Comparison of ENCODE assay signal across 27 cellular contexts in the genomic region with DNA sequence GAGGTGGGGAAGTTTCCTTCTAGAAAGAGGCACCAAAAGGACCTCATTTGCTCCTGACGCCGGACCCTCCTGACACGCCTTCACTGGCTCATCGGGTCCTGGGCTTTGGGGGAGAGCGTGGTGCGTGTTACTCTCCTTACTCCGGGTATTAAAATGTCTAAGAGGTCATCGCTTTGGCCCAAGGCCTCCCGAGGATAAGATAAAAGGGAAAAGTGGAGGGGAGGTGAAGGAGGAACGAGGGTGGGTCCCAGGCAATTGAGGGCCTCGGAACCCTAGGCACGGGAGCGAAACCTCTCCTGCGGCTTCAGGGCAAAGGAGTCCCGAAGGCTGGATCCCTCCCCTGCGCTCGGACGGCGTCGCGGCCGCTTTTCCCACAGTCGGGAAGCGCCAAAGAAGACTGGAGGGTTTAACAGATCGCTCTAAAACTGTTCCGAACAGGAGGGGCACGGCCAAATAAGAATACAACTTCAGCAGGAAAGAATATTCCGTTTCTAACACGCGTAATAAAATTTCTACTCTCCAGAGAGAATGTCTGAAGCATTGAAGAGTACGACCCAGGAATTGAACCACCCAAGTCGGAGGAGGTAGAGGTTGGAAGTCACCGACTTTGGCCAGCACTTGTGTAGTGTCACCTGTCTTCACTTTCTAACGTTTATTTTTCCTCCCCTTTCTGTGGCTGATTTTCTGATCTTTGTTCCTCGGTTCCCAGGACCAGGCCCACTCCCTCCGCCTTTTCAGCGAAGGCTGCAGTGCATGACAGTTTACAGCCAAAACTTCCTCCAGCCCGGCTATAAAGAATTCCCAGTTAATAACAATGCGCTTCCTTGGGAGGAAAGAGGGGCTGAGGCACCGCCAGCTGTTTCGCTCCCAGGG. TPM values are rescaled to one million over a fixed set of nuclear protein-coding genes. Genes with fewer than 3 reads are reported as not detected.
A peak's percentile ranks its signal among the peaks of the same experiment; 100 is the strongest.
DNase-seq lines count a peak whose midpoint lies in the region; ATAC-seq, FAIRE-seq and TF ChIP-seq lines count a peak whose summit lies in the region.
"Had no signal": no experiment of that assay in that cellular context is flagged by ENCODE, and none has a peak within 500 bp of the region (broad histone marks: within the 10 kb centered on the region; RNA-seq: fewer than 3 reads in every experiment).

No MANE protein-coding gene starts in this region.

- 51% methylated on average over 41 of the region's 41 CpGs for WGBS in GM12878 (ENCODE audit: insufficient coverage, insufficient replicate concordance, low lambda C conversion rate, missing lambda C conversion rate)
- WGBS in right cardiac atrium = 12% methylated on average over 41 of the region's 41 CpGs

- no peak for TF ChIP-seq CTCF in GM12878 (IDR thresholded peaks at IDR 0.05 in 2 of 3, conservative IDR thresholded peaks at IDR 0.05 in 1 of 3; ENCODE audit: control insufficient read depth in 2 of 3, extremely low read depth in 1 of 3, insufficient read depth in 1 of 3, low read depth in 3 of 3, low read length in 3 of 3)

- peaks cover 7% of the 10 kb centered on the region for H3K4me1 Mint-ChIP-seq in activated naive CD4-positive, alpha-beta T cell treated with anti-CD3 and anti-CD28 coated beads for 36 hours (ENCODE audit: low read depth)

- FAIRE-seq in GM12878 (lab: Jason Lieb, UNC) = no peak

- no peak for DNase-seq in activated naive CD4-positive, alpha-beta T cell treated with anti-CD3 and anti-CD28 coated beads for 36 hours
- DNase-seq in activated naive CD4-positive, alpha-beta T cell treated with anti-CD3 and anti-CD28 coated beads, Interleukin-2, amount 50 U/mL, for 16 hours = no peak
- DNase-seq in GM12878 (ENCODE audit: low read depth, low spot score) = no peak
- peak; percentile 43 for DNase-seq in retina
- DNase-seq in foreskin melanocyte = no peak
- DNase-seq in right cardiac atrium = no peak
- DNase-seq: activated CD4-positive, alpha-beta T cell treated with anti-CD3 and anti-CD28 coated beads, Interleukin-2, amount 50 U/mL, for 1 hour; activated effector memory CD4-positive, alpha-beta T cell treated with Interleukin-2 at 50 U/mL for 16 hours; amniotic stem cell; DND-41; foreskin keratinocyte; left cardiac atrium; MV-4-11; NCI-H1694; NCI-H774; nucleus accumbens; SHP77 treated with DMSO at 0.1 percent for 48 hours; stimulated activated CD4-positive, alpha-beta T cell treated with anti-CD3 and anti-CD28 coated beads, Interleukin-15, amount 100 ng/mL, for 24 hours had no signal

- POLR2A ChIA-PET in GM12878 (lab: Charles Lee) = no interaction called here

- RAD21 ChIA-PET in GM12878 (lab: Charles Lee; ENCODE audit: unreplicated experiment) = no interaction called here

- H4K20me1 ChIP-seq in GM12878 (ENCODE audit: control insufficient read depth, insufficient read depth) = no peaks in the 10 kb centered on the region

- H3K27ac ChIP-seq in GM12878 (ENCODE audit: control insufficient read depth, insufficient read depth) (peak overlapping the region; percentile 37; the same call in 1 of the 2 replicates), iPS-20b (ENCODE audit: low read length) (no peak overlapping the region), right cardiac atrium (ENCODE audit: low read length) (no peak overlapping the region)
- H3K27ac ChIP-seq: cardiac muscle cell, foreskin keratinocyte, suprapubic skin, vagina had no signal

- TF ChIP-seq RAD21 in GM12878 (IDR thresholded peaks at IDR 0.05; ENCODE audit: insufficient read depth, low read depth, low read length) = no peak

- CTCF ChIA-PET in activated naive CD4-positive, alpha-beta T cell treated with anti-CD3 and anti-CD28 coated beads for 36 hours (lab: Charles Lee) = no interaction called here
- CTCF ChIA-PET in GM12878 (lab: Yijun Ruan, JAX) = no interaction called here

- peaks cover 36% of the 10 kb centered on the region for H3K79me2 ChIP-seq in GM12878 (ENCODE audit: control insufficient read depth, insufficient read depth, low read length)

- H3K9me3 ChIP-seq in GM12878 (replicated peaks; ENCODE audit: control insufficient read depth, insufficient read depth, low read length) (no peaks in the 10 kb centered on the region), iPS-20b (ENCODE audit: insufficient read depth, low read depth, low read length) (no peaks in the 10 kb centered on the region), right cardiac atrium (ENCODE audit: control insufficient read depth, low read length) (no peaks in the 10 kb centered on the region)
- H3K9me3 ChIP-seq: suprapubic skin, vagina had no signal

- no peak overlapping the region for H2AFZ ChIP-seq in GM12878 (ENCODE audit: control insufficient read depth, low read depth, low read length)

- H3K27ac Mint-ChIP-seq in activated naive CD4-positive, alpha-beta T cell treated with anti-CD3 and anti-CD28 coated beads for 36 hours = peak overlapping the region; percentile 37

- peaks cover 43% of the 10 kb centered on the region for H3K27me3 Mint-ChIP-seq in activated naive CD4-positive, alpha-beta T cell treated with anti-CD3 and anti-CD28 coated beads for 36 hours (ENCODE audit: low read depth)

- TF ChIP-seq EP300 in GM12878 (IDR thresholded peaks at IDR 0.05; ENCODE audit: borderline replicate concordance in 1 of 2, control insufficient read depth in 1 of 2, low read depth in 2 of 2, low read length in 2 of 2) = no peak

- H3K4me3 Mint-ChIP-seq in activated naive CD4-positive, alpha-beta T cell treated with anti-CD3 and anti-CD28 coated beads for 36 hours = no peak overlapping the region

- no peak overlapping the region for H3K4me2 ChIP-seq in GM12878 (ENCODE audit: control insufficient read depth, insufficient read depth)

- H3K9me3 Mint-ChIP-seq in activated naive CD4-positive, alpha-beta T cell treated with anti-CD3 and anti-CD28 coated beads for 36 hours = no peaks in the 10 kb centered on the region

- SMC1A ChIA-PET in GM12878 (lab: Charles Lee; ENCODE audit: uncharacterized antibody, unreplicated experiment) = no interaction called here

- H3K36me3 ChIP-seq in GM12878 (ENCODE audit: control insufficient read depth in 2 of 2, insufficient read depth in 2 of 2, low read length in 1 of 2) (no peaks in the 10 kb centered on the region), iPS-20b (ENCODE audit: insufficient read depth, low read depth, low read length) (no peaks in the 10 kb centered on the region)
- H3K36me3 ChIP-seq: cardiac muscle cell, suprapubic skin, vagina had no signal

- H3K36me3 Mint-ChIP-seq in activated naive CD4-positive, alpha-beta T cell treated with anti-CD3 and anti-CD28 coated beads for 36 hours (ENCODE audit: low read depth) = no peaks in the 10 kb centered on the region

- no peak for ATAC-seq in GM12878
- ATAC-seq in GM21367 (IDR thresholded peaks at IDR 0.05; ENCODE audit: unreplicated experiment) = no peak
- ATAC-seq in right cardiac atrium = no peak
- ATAC-seq: foreskin keratinocyte, left cardiac atrium had no signal

- no peaks in the 10 kb centered on the region; the same call in 1 of the 2 replicates for H3K4me1 ChIP-seq in GM12878 (ENCODE audit: control insufficient read depth, insufficient read depth, low read length)
- H3K4me1 ChIP-seq in iPS-20b (ENCODE audit: insufficient read depth, low read length) = peaks cover 20% of the 10 kb centered on the region; the same call in 1 of the 2 replicates
- peaks cover 2% of the 10 kb centered on the region for H3K4me1 ChIP-seq in right cardiac atrium (ENCODE audit: control insufficient read depth, insufficient read depth, low read length)
- H3K4me1 ChIP-seq: foreskin keratinocyte had no signal

- peaks cover 3 to 19% of the 10 kb centered on the region in 2 experiments for H3K27me3 ChIP-seq in GM12878 (replicated peaks in 1 of 2; ENCODE audit: control insufficient read depth in 2 of 2, insufficient read depth in 2 of 2, low read length in 1 of 2)
- peaks cover 99% of the 10 kb centered on the region for H3K27me3 ChIP-seq in iPS-20b (ENCODE audit: insufficient read depth, low read length)
- no peaks in the 10 kb centered on the region for H3K27me3 ChIP-seq in right cardiac atrium (ENCODE audit: control insufficient read depth, insufficient read depth)

- in situ Hi-C loops in GM12878 (cut with MboI) = no loop called here

- H3K9ac ChIP-seq in GM12878 (ENCODE audit: control insufficient read depth, insufficient read depth, low read length) (peak overlapping the region; percentile 59), iPS-20b (ENCODE audit: low read depth, low read length) (no peak overlapping the region)

- H3K4me3 ChIP-seq in GM12878 (peak overlapping the region; percentile 67; the same call in 1 of the 2 replicates), iPS-20b (ENCODE audit: low read length) (peak overlapping the region; percentile 53), right cardiac atrium (ENCODE audit: low read length) (no peak overlapping the region)
- H3K4me3 ChIP-seq: cardiac muscle cell had no signal

- BruUV-seq in GM12878 (replicated peaks; lab: Mats Ljungman, UMichigan) = no TSS peak

- no peak for TF ChIP-seq POLR2A in GM12878 (IDR thresholded peaks at IDR 0.05; ENCODE audit: low read depth, low read length)

- intact Hi-C loops in activated naive CD4-positive, alpha-beta T cell treated with anti-CD3 and anti-CD28 coated beads for 36 hours (cut with micrococcal nuclease) = loop anchor here (10.0 kb wide), 1 partner anchor 215 kb away; the partner anchor contains the start of gene MPC1
- intact Hi-C loops in GM12878 (cut with micrococcal nuclease; ENCODE audit: unreplicated experiment) (loop anchor here (5.0 to 10.0 kb wide), 2 partner anchors 88 to 235 kb away; no protein-coding TSS in a partner anchor), right cardiac atrium (cut with DNase I) (loop anchor here in 1 of 4 donors (10.0 kb wide), 1 partner anchor 235 kb away; no protein-coding TSS in a partner anchor)

RNA-seq across cellular contexts. Expression of gene TBXT, which starts 2.1 kb away (rescaled TPM):
- not detected for total RNA-seq in activated naive CD4-positive, alpha-beta T cell treated with anti-CD3 and anti-CD28 coated beads for 36 hours
- total RNA-seq in GM12878 (2013; cell fraction: nucleolus; rRNA removed) = 0.17 TPM in 1 of 2 replicates, not detected in the other
- total RNA-seq in GM12878 (2014; rRNA removed) = not detected in 2 replicates
- total RNA-seq in GM12878 (2014; rRNA removed; fragmentation: Illumina TruSeq; extraction: Trizol) = not detected in 2 replicates
- not detected in 2 replicates for total RNA-seq in GM12878 (2021)
- 0.64 TPM for polyA plus RNA-seq in GM12878 (2011; ENCODE audit: low read depth)
- polyA plus RNA-seq in GM12878 (2011; rRNA removed) = 2.1 and 2.5 TPM in 2 replicates
- polyA plus RNA-seq in GM12878 (2011; cell fraction: cytosol; rRNA removed) = 3.5 and 4.7 TPM in 2 replicates
- 10.0 and 11.5 TPM in 2 replicates for polyA plus RNA-seq in GM12878 (2011; cell fraction: nucleus; rRNA removed)
- 1.6 and 1.8 TPM in 2 replicates for polyA plus RNA-seq in GM12878 (2012)
- not detected in 2 replicates for polyA plus RNA-seq in GM12878 (2014; fragmentation: Illumina TruSeq; extraction: Trizol)
- polyA plus RNA-seq in GM12878 (2014; fragmentation: Nextera tagmentation; extraction: Ambion mirVana) = not detected
- polyA plus RNA-seq in GM12878 (2014; rRNA removed) = 0.04 TPM in 1 of 2 replicates, not detected in the other
- under 1 TPM in 1 of 2 experiments, not detected in 1; 0.06 TPM for polyA plus RNA-seq in GM12878 (2016; fragmentation: Nextera tagmentation; extraction: Ambion mirVana)
- 1.1 and 2.0 TPM in 2 replicates for polyA minus RNA-seq in GM12878 (2011; rRNA and poly(A)+ RNA removed)
- 1.1 and 1.6 TPM in 2 replicates for polyA minus RNA-seq in GM12878 (2011; cell fraction: cytosol; rRNA and poly(A)+ RNA removed)
- polyA minus RNA-seq in GM12878 (2011; cell fraction: nucleus; rRNA and poly(A)+ RNA removed) = 0.86 and 1.1 TPM in 2 replicates
- not detected for total RNA-seq in right cardiac atrium
- polyA plus RNA-seq in right cardiac atrium = not detected
- total RNA-seq: A172; cardiac muscle cell; dermis microvascular lymphatic vessel endothelial cell; epithelial cell of proximal tubule; foreskin keratinocyte; left cardiac atrium; suprapubic skin; T-helper 1 cell treated with Interleukin-12 subunit alpha and Interleukin-12 subunit beta and Interleukin-4 antibody, amounts not matched to agents 30 ng/mL and 1 ng/mL, for 36 hours; vagina had no signal
- polyA plus RNA-seq: cardiac muscle cell, foreskin keratinocyte had no signal
